ENCODE assay signal across 2 cellular contexts in the genomic region with DNA sequence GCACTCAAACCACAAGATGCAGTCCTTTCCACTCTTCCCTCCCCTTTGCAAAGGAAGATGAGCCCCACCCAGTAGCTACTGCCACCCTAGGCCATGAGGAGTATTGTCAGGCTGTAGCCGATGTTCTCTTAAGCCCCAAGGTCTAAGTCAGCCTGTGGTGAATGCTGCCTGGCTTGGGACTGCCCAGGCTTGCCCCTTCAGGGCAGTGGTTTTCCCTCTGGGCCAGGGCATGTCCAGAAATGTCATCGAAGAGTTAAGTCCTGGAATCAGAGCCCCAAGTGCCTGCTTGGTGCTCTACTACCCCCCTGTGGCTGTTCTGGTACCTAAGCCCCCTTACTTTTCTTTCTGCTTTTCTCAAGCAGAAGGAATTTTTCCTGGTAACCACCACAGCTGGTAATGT.
TF ChIP-seq lines count a peak whose summit lies in the region.

No MANE protein-coding gene starts in this region.

TF ChIP-seq in GM23338, 12 proteins besides CTCF, POLR2A, EP300 and RAD21 (continued from another document):
- TF ChIP-seq, protein P1, sequence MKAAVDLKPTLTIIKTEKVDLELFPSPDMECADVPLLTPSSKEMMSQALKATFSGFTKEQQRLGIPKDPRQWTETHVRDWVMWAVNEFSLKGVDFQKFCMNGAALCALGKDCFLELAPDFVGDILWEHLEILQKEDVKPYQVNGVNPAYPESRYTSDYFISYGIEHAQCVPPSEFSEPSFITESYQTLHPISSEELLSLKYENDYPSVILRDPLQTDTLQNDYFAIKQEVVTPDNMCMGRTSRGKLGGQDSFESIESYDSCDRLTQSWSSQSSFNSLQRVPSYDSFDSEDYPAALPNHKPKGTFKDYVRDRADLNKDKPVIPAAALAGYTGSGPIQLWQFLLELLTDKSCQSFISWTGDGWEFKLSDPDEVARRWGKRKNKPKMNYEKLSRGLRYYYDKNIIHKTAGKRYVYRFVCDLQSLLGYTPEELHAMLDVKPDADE (IDR thresholded peaks at IDR 0.05): no peak
- TF ChIP-seq, protein P2, sequence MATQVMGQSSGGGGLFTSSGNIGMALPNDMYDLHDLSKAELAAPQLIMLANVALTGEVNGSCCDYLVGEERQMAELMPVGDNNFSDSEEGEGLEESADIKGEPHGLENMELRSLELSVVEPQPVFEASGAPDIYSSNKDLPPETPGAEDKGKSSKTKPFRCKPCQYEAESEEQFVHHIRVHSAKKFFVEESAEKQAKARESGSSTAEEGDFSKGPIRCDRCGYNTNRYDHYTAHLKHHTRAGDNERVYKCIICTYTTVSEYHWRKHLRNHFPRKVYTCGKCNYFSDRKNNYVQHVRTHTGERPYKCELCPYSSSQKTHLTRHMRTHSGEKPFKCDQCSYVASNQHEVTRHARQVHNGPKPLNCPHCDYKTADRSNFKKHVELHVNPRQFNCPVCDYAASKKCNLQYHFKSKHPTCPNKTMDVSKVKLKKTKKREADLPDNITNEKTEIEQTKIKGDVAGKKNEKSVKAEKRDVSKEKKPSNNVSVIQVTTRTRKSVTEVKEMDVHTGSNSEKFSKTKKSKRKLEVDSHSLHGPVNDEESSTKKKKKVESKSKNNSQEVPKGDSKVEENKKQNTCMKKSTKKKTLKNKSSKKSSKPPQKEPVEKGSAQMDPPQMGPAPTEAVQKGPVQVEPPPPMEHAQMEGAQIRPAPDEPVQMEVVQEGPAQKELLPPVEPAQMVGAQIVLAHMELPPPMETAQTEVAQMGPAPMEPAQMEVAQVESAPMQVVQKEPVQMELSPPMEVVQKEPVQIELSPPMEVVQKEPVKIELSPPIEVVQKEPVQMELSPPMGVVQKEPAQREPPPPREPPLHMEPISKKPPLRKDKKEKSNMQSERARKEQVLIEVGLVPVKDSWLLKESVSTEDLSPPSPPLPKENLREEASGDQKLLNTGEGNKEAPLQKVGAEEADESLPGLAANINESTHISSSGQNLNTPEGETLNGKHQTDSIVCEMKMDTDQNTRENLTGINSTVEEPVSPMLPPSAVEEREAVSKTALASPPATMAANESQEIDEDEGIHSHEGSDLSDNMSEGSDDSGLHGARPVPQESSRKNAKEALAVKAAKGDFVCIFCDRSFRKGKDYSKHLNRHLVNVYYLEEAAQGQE (IDR thresholded peaks at IDR 0.05; ENCODE audit: unreplicated experiment): no peak
- TF ChIP-seq, protein P3, sequence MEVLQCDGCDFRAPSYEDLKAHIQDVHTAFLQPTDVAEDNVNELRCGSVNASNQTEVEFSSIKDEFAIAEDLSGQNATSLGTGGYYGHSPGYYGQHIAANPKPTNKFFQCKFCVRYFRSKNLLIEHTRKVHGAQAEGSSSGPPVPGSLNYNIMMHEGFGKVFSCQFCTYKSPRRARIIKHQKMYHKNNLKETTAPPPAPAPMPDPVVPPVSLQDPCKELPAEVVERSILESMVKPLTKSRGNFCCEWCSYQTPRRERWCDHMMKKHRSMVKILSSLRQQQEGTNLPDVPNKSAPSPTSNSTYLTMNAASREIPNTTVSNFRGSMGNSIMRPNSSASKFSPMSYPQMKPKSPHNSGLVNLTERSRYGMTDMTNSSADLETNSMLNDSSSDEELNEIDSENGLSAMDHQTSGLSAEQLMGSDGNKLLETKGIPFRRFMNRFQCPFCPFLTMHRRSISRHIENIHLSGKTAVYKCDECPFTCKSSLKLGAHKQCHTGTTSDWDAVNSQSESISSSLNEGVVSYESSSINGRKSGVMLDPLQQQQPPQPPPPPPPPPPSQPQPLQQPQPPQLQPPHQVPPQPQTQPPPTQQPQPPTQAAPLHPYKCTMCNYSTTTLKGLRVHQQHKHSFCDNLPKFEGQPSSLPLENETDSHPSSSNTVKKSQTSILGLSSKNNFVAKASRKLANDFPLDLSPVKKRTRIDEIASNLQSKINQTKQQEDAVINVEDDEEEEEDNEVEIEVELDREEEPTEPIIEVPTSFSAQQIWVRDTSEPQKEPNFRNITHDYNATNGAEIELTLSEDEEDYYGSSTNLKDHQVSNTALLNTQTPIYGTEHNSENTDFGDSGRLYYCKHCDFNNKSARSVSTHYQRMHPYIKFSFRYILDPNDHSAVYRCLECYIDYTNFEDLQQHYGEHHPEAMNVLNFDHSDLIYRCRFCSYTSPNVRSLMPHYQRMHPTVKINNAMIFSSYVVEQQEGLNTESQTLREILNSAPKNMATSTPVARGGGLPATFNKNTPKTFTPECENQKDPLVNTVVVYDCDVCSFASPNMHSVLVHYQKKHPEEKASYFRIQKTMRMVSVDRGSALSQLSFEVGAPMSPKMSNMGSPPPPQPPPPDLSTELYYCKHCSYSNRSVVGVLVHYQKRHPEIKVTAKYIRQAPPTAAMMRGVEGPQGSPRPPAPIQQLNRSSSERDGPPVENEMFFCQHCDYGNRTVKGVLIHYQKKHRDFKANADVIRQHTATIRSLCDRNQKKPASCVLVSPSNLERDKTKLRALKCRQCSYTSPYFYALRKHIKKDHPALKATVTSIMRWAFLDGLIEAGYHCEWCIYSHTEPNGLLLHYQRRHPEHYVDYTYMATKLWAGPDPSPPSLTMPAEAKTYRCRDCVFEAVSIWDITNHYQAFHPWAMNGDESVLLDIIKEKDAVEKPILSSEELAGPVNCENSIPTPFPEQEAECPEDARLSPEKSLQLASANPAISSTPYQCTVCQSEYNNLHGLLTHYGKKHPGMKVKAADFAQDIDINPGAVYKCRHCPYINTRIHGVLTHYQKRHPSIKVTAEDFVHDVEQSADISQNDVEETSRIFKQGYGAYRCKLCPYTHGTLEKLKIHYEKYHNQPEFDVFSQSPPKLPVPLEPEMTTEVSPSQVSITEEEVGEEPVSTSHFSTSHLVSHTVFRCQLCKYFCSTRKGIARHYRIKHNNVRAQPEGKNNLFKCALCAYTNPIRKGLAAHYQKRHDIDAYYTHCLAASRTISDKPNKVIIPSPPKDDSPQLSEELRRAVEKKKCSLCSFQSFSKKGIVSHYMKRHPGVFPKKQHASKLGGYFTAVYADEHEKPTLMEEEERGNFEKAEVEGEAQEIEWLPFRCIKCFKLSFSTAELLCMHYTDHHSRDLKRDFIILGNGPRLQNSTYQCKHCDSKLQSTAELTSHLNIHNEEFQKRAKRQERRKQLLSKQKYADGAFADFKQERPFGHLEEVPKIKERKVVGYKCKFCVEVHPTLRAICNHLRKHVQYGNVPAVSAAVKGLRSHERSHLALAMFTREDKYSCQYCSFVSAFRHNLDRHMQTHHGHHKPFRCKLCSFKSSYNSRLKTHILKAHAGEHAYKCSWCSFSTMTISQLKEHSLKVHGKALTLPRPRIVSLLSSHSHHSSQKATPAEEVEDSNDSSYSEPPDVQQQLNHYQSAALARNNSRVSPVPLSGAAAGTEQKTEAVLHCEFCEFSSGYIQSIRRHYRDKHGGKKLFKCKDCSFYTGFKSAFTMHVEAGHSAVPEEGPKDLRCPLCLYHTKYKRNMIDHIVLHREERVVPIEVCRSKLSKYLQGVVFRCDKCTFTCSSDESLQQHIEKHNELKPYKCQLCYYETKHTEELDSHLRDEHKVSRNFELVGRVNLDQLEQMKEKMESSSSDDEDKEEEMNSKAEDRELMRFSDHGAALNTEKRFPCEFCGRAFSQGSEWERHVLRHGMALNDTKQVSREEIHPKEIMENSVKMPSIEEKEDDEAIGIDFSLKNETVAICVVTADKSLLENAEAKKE (CRISPR knock-in tag; IDR thresholded peaks at IDR 0.05): no peak
- TF ChIP-seq NANOG (IDR thresholded peaks at IDR 0.05; ENCODE audit: borderline replicate concordance) (no peak), ZNF331 (CRISPR knock-in tag; IDR thresholded peaks at IDR 0.05; ENCODE audit: low read depth) (no peak), POLR2AphosphoS5 (IDR thresholded peaks at IDR 0.05; ENCODE audit: low read depth) (no peak), JUNB (IDR thresholded peaks at IDR 0.05; ENCODE audit: unreplicated experiment) (no peak), STAT1 (IDR thresholded peaks at IDR 0.05; ENCODE audit: unreplicated experiment) (no peak), EZH2 (IDR thresholded peaks at IDR 0.05; ENCODE audit: low read depth, unreplicated experiment) (no peak), CREB1 (CRISPR knock-in tag; IDR thresholded peaks at IDR 0.05; ENCODE audit: low read depth) (no peak)

TF ChIP-seq in endothelial cell of umbilical vein, 7 proteins besides CTCF, POLR2A, EP300 and RAD21 (continued from another document):
- TF ChIP-seq EZH2 (IDR thresholded peaks at IDR 0.05; ENCODE audit: borderline replicate concordance, low read depth, low read length, severe bottlenecking): no peak
- no peak for TF ChIP-seq MYC (IDR thresholded peaks at IDR 0.05; ENCODE audit: low read depth, low read length)
- no peak for TF ChIP-seq JUN (IDR thresholded peaks at IDR 0.05; ENCODE audit: borderline replicate concordance, insufficient read depth, insufficient read length, low read depth)
